Comparison of ENCODE assay signal across 8 cellular contexts in the genomic region with DNA sequence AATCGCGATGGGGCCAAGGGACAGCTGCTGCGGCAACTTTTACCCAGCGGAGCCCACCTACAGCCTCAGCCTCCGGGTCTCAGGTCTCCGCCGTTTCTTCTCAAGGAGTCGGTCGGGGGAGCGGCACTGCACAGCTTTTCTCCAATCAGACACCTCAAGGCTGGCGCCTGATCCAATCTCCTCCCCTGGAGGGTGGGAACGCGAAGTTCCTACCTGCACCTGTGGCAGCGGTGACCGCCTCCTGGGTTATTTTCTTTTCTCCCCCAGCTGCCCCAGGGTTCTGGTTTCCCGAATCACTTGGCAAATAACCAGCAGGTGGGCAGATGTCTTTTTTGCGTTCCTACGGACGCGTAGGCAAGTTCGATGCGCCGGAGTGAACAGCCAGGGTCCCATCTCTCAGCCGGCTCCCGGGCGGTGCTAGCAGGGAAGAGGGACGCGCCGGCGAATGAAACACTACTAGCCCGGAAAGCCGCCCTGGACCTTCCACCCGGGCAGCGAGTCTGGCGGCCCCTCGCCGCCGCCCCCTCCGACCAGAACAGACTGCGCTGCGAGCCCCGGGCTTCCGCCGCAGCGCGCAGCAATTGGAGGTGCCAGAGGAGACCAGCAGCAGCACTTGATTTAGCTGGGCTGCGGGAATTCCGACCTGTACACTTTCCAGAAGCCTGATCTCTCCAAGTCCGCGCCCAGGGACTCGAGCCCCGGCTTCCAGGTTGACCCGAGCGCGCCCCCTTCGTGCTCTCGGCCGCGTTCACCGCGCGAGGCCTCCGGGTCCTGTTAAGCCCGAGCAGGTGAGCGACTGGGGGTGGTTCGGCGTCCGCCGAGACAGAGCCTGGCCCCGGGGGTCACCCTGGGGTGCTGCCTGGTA. TPM values are rescaled to one million over a fixed set of nuclear protein-coding genes. Genes with fewer than 3 reads are reported as not detected.
DNase-seq lines count a peak whose midpoint lies in the region; ATAC-seq and TF ChIP-seq lines count a peak whose summit lies in the region.

TSS of gene PRR15 (plus strand) at position 246 of the 865 bp plus-strand sequence. CDS start 2,495 bp downstream, outside the sequence.

- no peaks in the 10 kb centered on the region for H3K79me2 ChIP-seq in fibroblast of lung (ENCODE audit: control insufficient read depth, insufficient read depth, low read length)

- H3K9ac ChIP-seq in SK-N-MC (ENCODE audit: insufficient read length) (no peak within 1 kb of the TSS), fibroblast of lung (ENCODE audit: insufficient read depth, low read length) (no peak within 1 kb of the TSS)

- peak within 1 kb of the TSS in 9 of 10 donors; percentile 40 to 83 (median 66) for H3K4me3 Mint-ChIP-seq in naive thymus-derived CD8-positive, alpha-beta T cell

- TF ChIP-seq CTCF in AG09309 (IDR thresholded peaks at IDR 0.05; ENCODE audit: control insufficient read depth, insufficient read depth, low read depth, low read length, missing control alignments) (no peak), HEK293 (tag by site-specific recombination; IDR thresholded peaks at IDR 0.05) (peak; percentile 16; the same call in 1 of the 2 replicates), fibroblast of lung (conservative IDR thresholded peaks at IDR 0.05 in 1 of 2, IDR thresholded peaks at IDR 0.05 in 1 of 2; ENCODE audit: low read depth in 1 of 2, low read length in 2 of 2) (no peak)

- H3K4me3 ChIP-seq in AG09309 (ENCODE audit: control insufficient read depth, low read depth, low read length) (peak within 1 kb of the TSS; percentile 47), HEK293 (ENCODE audit: low read depth, low read length) (peak within 1 kb of the TSS; percentile 61), SK-N-MC (peak within 1 kb of the TSS; percentile 85), fibroblast of lung (replicated peaks in 1 of 4; ENCODE audit: control extremely low read depth in 1 of 4, insufficient read depth in 1 of 4, low read depth in 3 of 4, low read length in 4 of 4) (peak within 1 kb of the TSS; percentile 35 to 65 (median 44))

- H3K9me3 Mint-ChIP-seq in naive thymus-derived CD8-positive, alpha-beta T cell = peaks cover 0 to 9% (median 0%) of the 10 kb centered on the region in 9 donors

- peaks cover 42 to 84% (median 65%) of the 10 kb centered on the region in 5 donors for H3K27me3 Mint-ChIP-seq in naive thymus-derived CD8-positive, alpha-beta T cell

- DNase-seq in AG09309 (ENCODE audit: low read depth) = no peak
- no peak for DNase-seq in SK-N-MC (ENCODE audit: low read depth, low spot score)
- DNase-seq in fibroblast of lung (ENCODE audit: low read depth in 2 of 2) = peak in 1 of 2 donors; percentile 26
- DNase-seq in naive thymus-derived CD8-positive, alpha-beta T cell = no peak
- DNase-seq in inferior parietal cortex (ENCODE audit: extremely low spot score) = no peak
- DNase-seq in NCI-H1105 treated with DMSO at 0.1 percent for 48 hours (lab: John Stamatoyannopoulos, UW) = no peak

- POLR2A ChIA-PET in HEK293 (lab: Yijun Ruan, JAX) = interaction anchor here (0.5 to 0.7 kb wide), 2 partner anchors 12 to 1246 kb away, joined by 3 to 4 read pairs; no protein-coding TSS in a partner anchor
- POLR2A ChIA-PET in naive thymus-derived CD8-positive, alpha-beta T cell (lab: Charles Lee) = no interaction called here

- H3K36me3 ChIP-seq in HEK293 (ENCODE audit: control insufficient read depth in 2 of 2, insufficient read depth in 1 of 2, low read length in 2 of 2) (no peaks in the 10 kb centered on the region), SK-N-MC (ENCODE audit: insufficient read depth, low read length) (no peaks in the 10 kb centered on the region), fibroblast of lung (ENCODE audit: control insufficient read depth, insufficient read depth, low read length) (no peaks in the 10 kb centered on the region)

- H3K4me1 Mint-ChIP-seq in naive thymus-derived CD8-positive, alpha-beta T cell = peaks cover 9 to 27% (median 21%) of the 10 kb centered on the region in 4 donors

- H3K27ac ChIP-seq in HEK293 (ENCODE audit: extremely low read depth, low read depth, low read length) (peak within 1 kb of the TSS; percentile 63), SK-N-MC (no peak within 1 kb of the TSS), fibroblast of lung (ENCODE audit: insufficient read depth, low read length) (no peak within 1 kb of the TSS)

- H3K4me1 ChIP-seq in HEK293 (ENCODE audit: control insufficient read depth, insufficient read depth, low read length) = no peaks in the 10 kb centered on the region; the same call in 1 of the 2 replicates
- H3K4me1 ChIP-seq in fibroblast of lung (ENCODE audit: control insufficient read depth, extremely low read depth, insufficient read depth, low read length) = no peaks in the 10 kb centered on the region

- no peak within 1 kb of the TSS for H3K27ac Mint-ChIP-seq in naive thymus-derived CD8-positive, alpha-beta T cell

- H4K20me1 ChIP-seq in fibroblast of lung (ENCODE audit: control insufficient read depth, extremely low read depth, insufficient read depth, low read length) = no peaks in the 10 kb centered on the region

- H3K27me3 ChIP-seq in fibroblast of lung (ENCODE audit: control insufficient read depth, insufficient read depth, low read length) = peaks cover 34% of the 10 kb centered on the region

- ATAC-seq in naive thymus-derived CD8-positive, alpha-beta T cell = no peak
- no peak for ATAC-seq in HG03469 (IDR thresholded peaks at IDR 0.05; ENCODE audit: unreplicated experiment)

- H3K4me2 ChIP-seq in fibroblast of lung (ENCODE audit: extremely low read depth, insufficient read depth, low read length) = peak within 1 kb of the TSS; percentile 99

- H3K9me3 ChIP-seq in HEK293 (ENCODE audit: control insufficient read depth, insufficient read depth, low read depth, low read length) (no peaks in the 10 kb centered on the region), SK-N-MC (ENCODE audit: low read depth, low read length) (no peaks in the 10 kb centered on the region), fibroblast of lung (ENCODE audit: control insufficient read depth, insufficient read depth, low read depth, low read length) (no peaks in the 10 kb centered on the region)

- H3K36me3 Mint-ChIP-seq in naive thymus-derived CD8-positive, alpha-beta T cell = no peaks in the 10 kb centered on the region

- CTCF ChIA-PET in HEK293 (lab: Yijun Ruan, JAX) = no interaction called here

- peak within 1 kb of the TSS; percentile 75 for H2AFZ ChIP-seq in fibroblast of lung (ENCODE audit: low read length)

TF ChIP-seq in HEK293, 187 proteins besides CTCF, POLR2A, EP300 and RAD21 (continues in another document):
- TF ChIP-seq, protein P1, sequence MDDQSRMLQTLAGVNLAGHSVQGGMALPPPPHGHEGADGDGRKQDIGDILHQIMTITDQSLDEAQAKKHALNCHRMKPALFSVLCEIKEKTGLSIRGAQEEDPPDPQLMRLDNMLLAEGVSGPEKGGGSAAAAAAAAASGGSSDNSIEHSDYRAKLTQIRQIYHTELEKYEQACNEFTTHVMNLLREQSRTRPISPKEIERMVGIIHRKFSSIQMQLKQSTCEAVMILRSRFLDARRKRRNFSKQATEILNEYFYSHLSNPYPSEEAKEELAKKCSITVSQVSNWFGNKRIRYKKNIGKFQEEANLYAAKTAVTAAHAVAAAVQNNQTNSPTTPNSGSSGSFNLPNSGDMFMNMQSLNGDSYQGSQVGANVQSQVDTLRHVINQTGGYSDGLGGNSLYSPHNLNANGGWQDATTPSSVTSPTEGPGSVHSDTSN (CRISPR knock-in tag; IDR thresholded peaks at IDR 0.05) = 0 out of 2 replicates have a peak, but pooled peaks have one; percentile 30
- TF ChIP-seq ZIC2 (tag by site-specific recombination; IDR thresholded peaks at IDR 0.05) (peak; percentile 21; the same call in 1 of the 2 replicates), SALL2 (tag by site-specific recombination; IDR thresholded peaks at IDR 0.05; ENCODE audit: borderline replicate concordance) (no peak), SP2 (tag by site-specific recombination; IDR thresholded peaks at IDR 0.05) (peak; percentile 75), ZNF670 (tag by site-specific recombination; IDR thresholded peaks at IDR 0.05; ENCODE audit: low read depth) (no peak), ZNF155 (tag by site-specific recombination; IDR thresholded peaks at IDR 0.05) (no peak), TCF7L2 (IDR thresholded peaks at IDR 0.05; ENCODE audit: borderline replicate concordance, low read depth, low read length) (no peak), ZNF248 (tag by site-specific recombination; IDR thresholded peaks at IDR 0.05) (no peak), KLF10 (tag by site-specific recombination; IDR thresholded peaks at IDR 0.05) (no peak), ZNF350 (tag by site-specific recombination; IDR thresholded peaks at IDR 0.05) (no peak), SCRT1 (tag by site-specific recombination; IDR thresholded peaks at IDR 0.05; ENCODE audit: borderline replicate concordance) (peak; percentile 74; the same call in 1 of the 2 replicates), ZNF610 (tag by site-specific recombination; IDR thresholded peaks at IDR 0.05; ENCODE audit: borderline replicate concordance) (no peak), ZNF157 (tag by site-specific recombination; IDR thresholded peaks at IDR 0.05) (no peak)
- TF ChIP-seq, protein P2, sequence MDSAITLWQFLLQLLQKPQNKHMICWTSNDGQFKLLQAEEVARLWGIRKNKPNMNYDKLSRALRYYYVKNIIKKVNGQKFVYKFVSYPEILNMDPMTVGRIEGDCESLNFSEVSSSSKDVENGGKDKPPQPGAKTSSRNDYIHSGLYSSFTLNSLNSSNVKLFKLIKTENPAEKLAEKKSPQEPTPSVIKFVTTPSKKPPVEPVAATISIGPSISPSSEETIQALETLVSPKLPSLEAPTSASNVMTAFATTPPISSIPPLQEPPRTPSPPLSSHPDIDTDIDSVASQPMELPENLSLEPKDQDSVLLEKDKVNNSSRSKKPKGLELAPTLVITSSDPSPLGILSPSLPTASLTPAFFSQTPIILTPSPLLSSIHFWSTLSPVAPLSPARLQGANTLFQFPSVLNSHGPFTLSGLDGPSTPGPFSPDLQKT (IDR thresholded peaks at IDR 0.05; ENCODE audit: borderline replicate concordance, low read depth, low read length) = no peak

RNA-seq across cellular contexts. Expression of gene PRR15, which starts in this region (rescaled TPM):
- total RNA-seq in fibroblast of lung = 0.51 TPM in 1 of 2 replicates, not detected in the other
- polyA plus RNA-seq in fibroblast of lung = 0.43 TPM in 1 of 2 replicates, not detected in the other
- 0.90 TPM in 1 of 2 replicates, not detected in the other for polyA plus RNA-seq in fibroblast of lung (2012)
- not detected in 2 replicates for polyA minus RNA-seq in fibroblast of lung (ENCODE audit: low replicate concordance)
- not detected for total RNA-seq in naive thymus-derived CD8-positive, alpha-beta T cell
- not detected for polyA plus RNA-seq in naive thymus-derived CD8-positive, alpha-beta T cell
